ENCODE assay signal across 1 cellular context in the genomic region with DNA sequence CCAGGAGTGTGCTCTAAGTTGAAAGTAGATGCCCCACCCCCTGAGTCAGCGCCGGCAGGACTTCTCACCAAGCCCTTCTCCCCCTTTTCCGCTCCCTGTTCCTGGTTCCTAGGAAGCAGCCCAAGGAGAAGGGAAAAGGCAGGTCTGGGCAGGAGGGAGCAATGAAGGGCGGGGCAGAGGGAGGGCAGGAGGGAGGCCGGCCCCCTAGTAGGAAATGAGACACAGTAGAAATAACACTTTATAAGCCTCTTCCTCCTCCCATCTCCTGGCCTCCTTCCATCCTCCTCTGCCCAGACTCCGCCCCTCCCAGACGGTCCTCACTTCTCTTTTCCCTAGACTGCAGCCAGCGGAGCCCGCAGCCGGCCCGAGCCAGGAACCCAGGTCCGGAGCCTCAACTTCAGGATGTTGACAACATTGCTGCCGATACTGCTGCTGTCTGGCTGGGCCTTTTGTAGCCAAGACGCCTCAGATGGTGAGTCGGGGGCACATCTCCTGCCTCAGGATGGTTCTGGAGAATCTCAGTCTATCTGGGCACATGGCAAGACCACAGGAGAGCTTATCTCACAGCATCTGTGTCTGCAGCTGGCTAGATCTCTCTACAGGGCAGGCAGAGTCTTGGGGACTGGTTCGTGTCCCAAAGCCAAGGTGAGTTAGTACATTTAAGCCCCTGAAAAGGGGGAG.
A peak's percentile ranks its signal among the peaks of the same experiment; 100 is the strongest.
TF ChIP-seq lines count a peak whose summit lies in the region.

Gene PROCR (plus strand): TSS at position 320 of the 681 bp plus-strand sequence. CDS start 83 bp downstream, at position 403.

TF ChIP-seq in HepG2, 621 proteins besides CTCF, POLR2A, EP300 and RAD21 (continues in another document):
- TF ChIP-seq PCBP2 (optimal IDR thresholded peaks at IDR 0.05; ENCODE audit: low read depth, low read length, poor library complexity, severe bottlenecking) (peak; percentile 18), AGO2 (optimal IDR thresholded peaks at IDR 0.05; ENCODE audit: low read depth, low read length) (peak; percentile 26), ZNF12 (CRISPR knock-in tag; IDR thresholded peaks at IDR 0.05) (no peak), HNRNPLL (IDR thresholded peaks at IDR 0.05; ENCODE audit: low read depth, low read length, poor library complexity, severe bottlenecking) (peak; percentile 25), RBAK (CRISPR knock-in tag; IDR thresholded peaks at IDR 0.05) (no peak), RFX1 (IDR thresholded peaks at IDR 0.05) (no peak), ZNF607 (CRISPR knock-in tag; IDR thresholded peaks at IDR 0.05; ENCODE audit: borderline replicate concordance) (peak; percentile 25; the same call in 1 of the 2 replicates), TEAD3 (CRISPR knock-in tag; optimal IDR thresholded peaks at IDR 0.05; ENCODE audit: borderline replicate concordance) (no peak), ZNF407 (CRISPR knock-in tag; IDR thresholded peaks at IDR 0.05; ENCODE audit: not compliant biosample characterization) (peak; percentile 24), HCFC1 (IDR thresholded peaks at IDR 0.05; ENCODE audit: low read depth, low read length) (no peak), SALL1 (CRISPR knock-in tag; IDR thresholded peaks at IDR 0.05) (0 out of 2 replicates have a peak, but pooled peaks have one; percentile 25), MYC (CRISPR knock-in tag; IDR thresholded peaks at IDR 0.05; ENCODE audit: borderline replicate concordance) (no peak), RARG (CRISPR knock-in tag; IDR thresholded peaks at IDR 0.05; ENCODE audit: low read depth) (no peak), GATAD1 (CRISPR knock-in tag; IDR thresholded peaks at IDR 0.05) (no peak), ZFP36L2 (CRISPR knock-in tag; IDR thresholded peaks at IDR 0.05) (no peak), ZNF350 (CRISPR knock-in tag; IDR thresholded peaks at IDR 0.05; ENCODE audit: borderline replicate concordance, low read depth) (0 out of 2 replicates have a peak, but pooled peaks have one; percentile 63), CEBPG (CRISPR knock-in tag; IDR thresholded peaks at IDR 0.05) (no peak), IKZF5 (CRISPR knock-in tag; IDR thresholded peaks at IDR 0.05) (no peak), FUBP1 (CRISPR knock-in tag; IDR thresholded peaks at IDR 0.05; ENCODE audit: borderline replicate concordance) (0 out of 2 replicates have a peak, but pooled peaks have one; percentile 49), MXD4 (CRISPR knock-in tag; IDR thresholded peaks at IDR 0.05) (no peak), ZNF138 (CRISPR knock-in tag; IDR thresholded peaks at IDR 0.05; ENCODE audit: low read depth) (no peak), ZNF556 (CRISPR knock-in tag; IDR thresholded peaks at IDR 0.05; ENCODE audit: borderline replicate concordance) (no peak)
- TF ChIP-seq, protein P1, sequence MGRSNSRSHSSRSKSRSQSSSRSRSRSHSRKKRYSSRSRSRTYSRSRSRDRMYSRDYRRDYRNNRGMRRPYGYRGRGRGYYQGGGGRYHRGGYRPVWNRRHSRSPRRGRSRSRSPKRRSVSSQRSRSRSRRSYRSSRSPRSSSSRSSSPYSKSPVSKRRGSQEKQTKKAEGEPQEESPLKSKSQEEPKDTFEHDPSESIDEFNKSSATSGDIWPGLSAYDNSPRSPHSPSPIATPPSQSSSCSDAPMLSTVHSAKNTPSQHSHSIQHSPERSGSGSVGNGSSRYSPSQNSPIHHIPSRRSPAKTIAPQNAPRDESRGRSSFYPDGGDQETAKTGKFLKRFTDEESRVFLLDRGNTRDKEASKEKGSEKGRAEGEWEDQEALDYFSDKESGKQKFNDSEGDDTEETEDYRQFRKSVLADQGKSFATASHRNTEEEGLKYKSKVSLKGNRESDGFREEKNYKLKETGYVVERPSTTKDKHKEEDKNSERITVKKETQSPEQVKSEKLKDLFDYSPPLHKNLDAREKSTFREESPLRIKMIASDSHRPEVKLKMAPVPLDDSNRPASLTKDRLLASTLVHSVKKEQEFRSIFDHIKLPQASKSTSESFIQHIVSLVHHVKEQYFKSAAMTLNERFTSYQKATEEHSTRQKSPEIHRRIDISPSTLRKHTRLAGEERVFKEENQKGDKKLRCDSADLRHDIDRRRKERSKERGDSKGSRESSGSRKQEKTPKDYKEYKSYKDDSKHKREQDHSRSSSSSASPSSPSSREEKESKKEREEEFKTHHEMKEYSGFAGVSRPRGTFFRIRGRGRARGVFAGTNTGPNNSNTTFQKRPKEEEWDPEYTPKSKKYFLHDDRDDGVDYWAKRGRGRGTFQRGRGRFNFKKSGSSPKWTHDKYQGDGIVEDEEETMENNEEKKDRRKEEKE (IDR thresholded peaks at IDR 0.05) = no peak
- TF ChIP-seq, protein P2, sequence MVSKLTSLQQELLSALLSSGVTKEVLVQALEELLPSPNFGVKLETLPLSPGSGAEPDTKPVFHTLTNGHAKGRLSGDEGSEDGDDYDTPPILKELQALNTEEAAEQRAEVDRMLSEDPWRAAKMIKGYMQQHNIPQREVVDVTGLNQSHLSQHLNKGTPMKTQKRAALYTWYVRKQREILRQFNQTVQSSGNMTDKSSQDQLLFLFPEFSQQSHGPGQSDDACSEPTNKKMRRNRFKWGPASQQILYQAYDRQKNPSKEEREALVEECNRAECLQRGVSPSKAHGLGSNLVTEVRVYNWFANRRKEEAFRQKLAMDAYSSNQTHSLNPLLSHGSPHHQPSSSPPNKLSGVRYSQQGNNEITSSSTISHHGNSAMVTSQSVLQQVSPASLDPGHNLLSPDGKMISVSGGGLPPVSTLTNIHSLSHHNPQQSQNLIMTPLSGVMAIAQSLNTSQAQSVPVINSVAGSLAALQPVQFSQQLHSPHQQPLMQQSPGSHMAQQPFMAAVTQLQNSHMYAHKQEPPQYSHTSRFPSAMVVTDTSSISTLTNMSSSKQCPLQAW (CRISPR knock-in tag; IDR thresholded peaks at IDR 0.05) = 0 out of 2 replicates have a peak, but pooled peaks have one; percentile 20
- TF ChIP-seq, protein P3, sequence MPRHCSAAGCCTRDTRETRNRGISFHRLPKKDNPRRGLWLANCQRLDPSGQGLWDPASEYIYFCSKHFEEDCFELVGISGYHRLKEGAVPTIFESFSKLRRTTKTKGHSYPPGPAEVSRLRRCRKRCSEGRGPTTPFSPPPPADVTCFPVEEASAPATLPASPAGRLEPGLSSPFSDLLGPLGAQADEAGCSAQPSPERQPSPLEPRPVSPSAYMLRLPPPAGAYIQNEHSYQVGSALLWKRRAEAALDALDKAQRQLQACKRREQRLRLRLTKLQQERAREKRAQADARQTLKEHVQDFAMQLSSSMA (CRISPR knock-in tag; IDR thresholded peaks at IDR 0.05) = 0 out of 2 replicates have a peak, but pooled peaks have one; percentile 35
- TF ChIP-seq, protein P4, sequence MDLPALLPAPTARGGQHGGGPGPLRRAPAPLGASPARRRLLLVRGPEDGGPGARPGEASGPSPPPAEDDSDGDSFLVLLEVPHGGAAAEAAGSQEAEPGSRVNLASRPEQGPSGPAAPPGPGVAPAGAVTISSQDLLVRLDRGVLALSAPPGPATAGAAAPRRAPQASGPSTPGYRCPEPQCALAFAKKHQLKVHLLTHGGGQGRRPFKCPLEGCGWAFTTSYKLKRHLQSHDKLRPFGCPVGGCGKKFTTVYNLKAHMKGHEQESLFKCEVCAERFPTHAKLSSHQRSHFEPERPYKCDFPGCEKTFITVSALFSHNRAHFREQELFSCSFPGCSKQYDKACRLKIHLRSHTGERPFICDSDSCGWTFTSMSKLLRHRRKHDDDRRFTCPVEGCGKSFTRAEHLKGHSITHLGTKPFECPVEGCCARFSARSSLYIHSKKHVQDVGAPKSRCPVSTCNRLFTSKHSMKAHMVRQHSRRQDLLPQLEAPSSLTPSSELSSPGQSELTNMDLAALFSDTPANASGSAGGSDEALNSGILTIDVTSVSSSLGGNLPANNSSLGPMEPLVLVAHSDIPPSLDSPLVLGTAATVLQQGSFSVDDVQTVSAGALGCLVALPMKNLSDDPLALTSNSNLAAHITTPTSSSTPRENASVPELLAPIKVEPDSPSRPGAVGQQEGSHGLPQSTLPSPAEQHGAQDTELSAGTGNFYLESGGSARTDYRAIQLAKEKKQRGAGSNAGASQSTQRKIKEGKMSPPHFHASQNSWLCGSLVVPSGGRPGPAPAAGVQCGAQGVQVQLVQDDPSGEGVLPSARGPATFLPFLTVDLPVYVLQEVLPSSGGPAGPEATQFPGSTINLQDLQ (CRISPR knock-in tag; IDR thresholded peaks at IDR 0.05) = no peak
